9 cellular contexts compared by ENCODE assay signal in genomic region chr19:37907735-37908066, GRCh38. TPM values are rescaled to one million over a fixed set of nuclear protein-coding genes. Genes with fewer than 3 reads are reported as not detected.
A peak's percentile ranks its signal among the peaks of the same experiment; 100 is the strongest.
DNase-seq lines count a peak whose midpoint lies in the region; ATAC-seq and TF ChIP-seq lines count a peak whose summit lies in the region.
"Had no signal": no experiment of that assay in that cellular context is flagged by ENCODE, and none has a peak within 500 bp of the region (broad histone marks: within the 10 kb centered on the region; RNA-seq: fewer than 3 reads in every experiment).

No MANE protein-coding gene starts in this region.

- no peaks in the 10 kb centered on the region for H3K36me3 ChIP-seq in osteoblast (ENCODE audit: insufficient read depth, low read length)

- no peak for ATAC-seq in effector memory CD8-positive, alpha-beta T cell (replicated peaks)

- peaks cover 22% of the 10 kb centered on the region for H3K4me1 Mint-ChIP-seq in Calu3 (ENCODE audit: low read depth, unreplicated experiment)
- peaks cover 26 to 34% of the 10 kb centered on the region in 2 donors for H3K4me1 Mint-ChIP-seq in effector memory CD8-positive, alpha-beta T cell (ENCODE audit: low read depth in 2 of 2)

- H4K20me1 ChIP-seq in osteoblast (ENCODE audit: insufficient read depth, low read length), result peaks cover 16% of the 10 kb centered on the region

- peaks cover 32% of the 10 kb centered on the region for H3K36me3 Mint-ChIP-seq in Calu3 (ENCODE audit: insufficient read depth, unreplicated experiment)
- peaks cover 9% of the 10 kb centered on the region for H3K36me3 Mint-ChIP-seq in effector memory CD8-positive, alpha-beta T cell (ENCODE audit: insufficient read depth)

- peak overlapping the region; percentile 97 for H3K27ac ChIP-seq in osteoblast (ENCODE audit: low read depth, low read length)

- peak overlapping the region; percentile 99 for H3K4me2 ChIP-seq in osteoblast (ENCODE audit: insufficient read depth, low read length)

- no peaks in the 10 kb centered on the region for H3K9me3 ChIP-seq in osteoblast (ENCODE audit: low read depth, low read length)

- H3K4me3 Mint-ChIP-seq in Calu3 (ENCODE audit: low read depth, unreplicated experiment), result peak overlapping the region; percentile 98
- peak overlapping the region; percentile 94 to 95 for H3K4me3 Mint-ChIP-seq in effector memory CD8-positive, alpha-beta T cell

- H3K9me3 Mint-ChIP-seq in Calu3 (ENCODE audit: low read depth, unreplicated experiment), result no peaks in the 10 kb centered on the region
- no peaks in the 10 kb centered on the region for H3K9me3 Mint-ChIP-seq in effector memory CD8-positive, alpha-beta T cell

- DNase-seq in Calu3, result no peak
- DNase-seq in NCI-H69 (lab: John Stamatoyannopoulos, UW), result peak; percentile 50
- DNase-seq in effector memory CD8-positive, alpha-beta T cell, result no peak
- DNase-seq in osteoblast (ENCODE audit: insufficient read length, low spot score, missing footprints), result peak; percentile 76
- no peak for DNase-seq in globus pallidus (ENCODE audit: low spot score)
- DNase-seq in NCI-H2196 (lab: John Stamatoyannopoulos, UW; ENCODE audit: unreplicated experiment), result no peak
- no peak for DNase-seq in NCI-H526 (lab: John Stamatoyannopoulos, UW)
- no peak for DNase-seq in stimulated activated CD4-positive, alpha-beta T cell treated with anti-CD3 and anti-CD28 coated beads, Interleukin-4, amount 100 ng/mL, for 24 hours

- H3K27me3 Mint-ChIP-seq in Calu3 (ENCODE audit: unreplicated experiment), result no peaks in the 10 kb centered on the region
- no peaks in the 10 kb centered on the region for H3K27me3 Mint-ChIP-seq in effector memory CD8-positive, alpha-beta T cell

- peaks cover 57% of the 10 kb centered on the region for H3K79me2 ChIP-seq in osteoblast (ENCODE audit: insufficient read depth, low read length)

- CTCF ChIA-PET in Calu3 (lab: Charles Lee), result interaction anchor here (0.6 to 3.6 kb wide), 4 partner anchors 16 to 184 kb away, joined by 3 to 40 read pairs (median 6); no protein-coding TSS in a partner anchor

- peak overlapping the region; percentile 71 for H2AFZ ChIP-seq in osteoblast (ENCODE audit: low read length)

- H3K4me1 ChIP-seq in osteoblast (ENCODE audit: insufficient read depth, low read length), result peaks cover 30% of the 10 kb centered on the region

- TF ChIP-seq CTCF in Calu3 (IDR thresholded peaks at IDR 0.05; ENCODE audit: unreplicated experiment), result no peak
- TF ChIP-seq CTCF in osteoblast (IDR thresholded peaks at IDR 0.05; ENCODE audit: extremely low read depth, low read depth, low read length), result no peak

- H3K27ac Mint-ChIP-seq in Calu3 (ENCODE audit: unreplicated experiment), result peak overlapping the region; percentile 6
- H3K27ac Mint-ChIP-seq in effector memory CD8-positive, alpha-beta T cell, result no peak overlapping the region

- intact Hi-C loops in Calu3 (cut with micrococcal nuclease; ENCODE audit: unreplicated experiment), result loop anchor here (2.0 to 10.0 kb wide), 3 partner anchors 25 to 107 kb away; no protein-coding TSS in a partner anchor

- no TSS peak for BruUV-seq in Calu3 (replicated peaks; lab: Mats Ljungman, UMichigan)

- peak overlapping the region; percentile 96 for H3K4me3 ChIP-seq in osteoblast (ENCODE audit: insufficient read depth, low read length)

- H3K27me3 ChIP-seq in osteoblast (ENCODE audit: insufficient read depth, low read length), result no peaks in the 10 kb centered on the region

RNA-seq across cellular contexts. Expression of gene SIPA1L3, which starts 0.7 kb away (rescaled TPM):
- total RNA-seq in Calu3 (2022), result 115 and 127 TPM in 2 replicates
- 16.2 and 17.4 TPM in 2 replicates for total RNA-seq in osteoblast

RNA-seq across cellular contexts. Expression of gene WDR87, which starts 1.3 kb away (rescaled TPM):
- not detected in 2 replicates for total RNA-seq in Calu3 (2022)
- total RNA-seq in osteoblast, result not detected in 2 replicates
- total RNA-seq: dermis microvascular lymphatic vessel endothelial cell had no signal

Comparison
In these comparisons a context has a peak if more than half of its experiments do, and no peak if none do; other contexts are left out.
1. DNase-seq: peak in NCI-H69 (single experiment) and osteoblast (single experiment); none in Calu3 (single experiment), effector memory CD8-positive, alpha-beta T cell (0 of 3), globus pallidus (single experiment), NCI-H2196 (single experiment), NCI-H526 (0 of 2) and stimulated activated CD4-positive, alpha-beta T cell treated with anti-CD3 and anti-CD28 coated beads, Interleukin-4, amount 100 ng/mL, for 24 hours (single experiment).